8 cellular contexts compared by ENCODE assay signal in genomic region chr17:43694081-43694870, GRCh38. TPM values are rescaled to one million over a fixed set of nuclear protein-coding genes. Genes with fewer than 3 reads are reported as not detected.
DNase-seq lines count a peak whose midpoint lies in the region; ATAC-seq and TF ChIP-seq lines count a peak whose summit lies in the region.

No MANE protein-coding gene starts in this region.

- ATAC-seq in mucosa of descending colon, result peak; percentile 96
- ATAC-seq in HG02981 (IDR thresholded peaks at IDR 0.05; ENCODE audit: unreplicated experiment), result no peak

- H3K4me1 ChIP-seq in NT2/D1 (ENCODE audit: insufficient read depth, insufficient read length) (peaks cover 14% of the 10 kb centered on the region), mucosa of descending colon (ENCODE audit: low read depth) (no peaks in the 10 kb centered on the region)

- DNase-seq in DMS53 treated with DMSO at 0.1 percent for 48 hours (lab: John Stamatoyannopoulos, UW; ENCODE audit: unreplicated experiment), result peak; percentile 92
- peak; percentile 60 for DNase-seq in HuH-7.5 (ENCODE audit: low spot score)
- DNase-seq in NT2/D1 (ENCODE audit: low read depth, low spot score), result peak; percentile 71
- DNase-seq in activated CD8-positive, alpha-beta memory T cell treated with anti-CD3 and anti-CD28 coated beads, Interleukin-2, amount 50 U/mL, for 24 hours (ENCODE audit: extremely low read depth), result peak; percentile 51
- peak; percentile 33 for DNase-seq in epithelial cell of proximal tubule (ENCODE audit: low read depth)
- peak; percentile 64 to 89 (median 66) for DNase-seq in mucosa of descending colon
- DNase-seq in stimulated activated CD8-positive, alpha-beta memory T cell treated with anti-CD3 and anti-CD28 coated beads, Interleukin-7, amount 100 ng/mL, for 1 hour (ENCODE audit: low read depth in 2 of 2), result peak; percentile 44 to 59

- H3K27me3 ChIP-seq in NT2/D1 (ENCODE audit: insufficient read depth, insufficient read length), result no peaks in the 10 kb centered on the region

- H3K4me3 ChIP-seq in NT2/D1 (ENCODE audit: insufficient read length, low read depth), result no peak overlapping the region
- no peak overlapping the region for H3K4me3 ChIP-seq in epithelial cell of proximal tubule (ENCODE audit: low read depth, low read length)
- no peak overlapping the region for H3K4me3 ChIP-seq in mucosa of descending colon

- intact Hi-C loops in mucosa of descending colon (cut with DNase I, micrococcal nuclease), result loop anchor here (1.0 to 5.0 kb wide), 2 partner anchors 63 to 66 kb away; partner anchors contain the start of gene SOST (in 1 of the 2)

- H3K36me3 ChIP-seq in NT2/D1 (ENCODE audit: insufficient read depth, insufficient read length, low read length) (no peaks in the 10 kb centered on the region), mucosa of descending colon (ENCODE audit: low read depth) (no peaks in the 10 kb centered on the region)

- H3K9ac ChIP-seq in NT2/D1 (ENCODE audit: insufficient read length, low read depth), result no peak overlapping the region

- H3K9me3 ChIP-seq in NT2/D1 (ENCODE audit: insufficient read depth, low read length) (peaks cover 2% of the 10 kb centered on the region; the same call in 1 of the 2 replicates), mucosa of descending colon (no peaks in the 10 kb centered on the region)

- TF ChIP-seq CTCF in epithelial cell of proximal tubule (conservative IDR thresholded peaks at IDR 0.05; ENCODE audit: low read depth, low read length) (peak; percentile 95), mucosa of descending colon (IDR thresholded peaks at IDR 0.05) (peak; percentile 65)

RNA-seq across cellular contexts. Expression of gene MEOX1, which starts 32.6 kb away (rescaled TPM):
- not detected in 2 replicates for total RNA-seq in epithelial cell of proximal tubule
- 1 to 10 TPM; 1.4 to 3.5 (median 1.4) TPM for total RNA-seq in mucosa of descending colon

Comparison
In these comparisons a context has a peak if more than half of its experiments do, and no peak if none do; other contexts are left out.
1. DNase-seq: peak in every context shown above with its lines; median percentile 92 in DMS53 treated with DMSO at 0.1 percent for 48 hours; 71 in NT2/D1; 66 in mucosa of descending colon; 60 in HuH-7.5; 52 in stimulated activated CD8-positive, alpha-beta memory T cell treated with anti-CD3 and anti-CD28 coated beads, Interleukin-7, amount 100 ng/mL, for 1 hour; 51 in activated CD8-positive, alpha-beta memory T cell treated with anti-CD3 and anti-CD28 coated beads, Interleukin-2, amount 50 U/mL, for 24 hours; 33 in epithelial cell of proximal tubule.